Comparison of ENCODE assay signal across 34 cellular contexts in genomic region chr4:2155246-2155645, GRCh38.
"Had no signal": no experiment of that assay in that cellular context is flagged by ENCODE, and none has a peak within 500 bp of the region (broad histone marks: within the 10 kb centered on the region; RNA-seq: fewer than 3 reads in every experiment).

No MANE protein-coding gene starts in this region.

- DNase-seq: Karpas-422, MG63, MM.1S, MV-4-11, NCI-H1048, NCI-H1092, NCI-H1092 treated with DMSO at 0.1 percent for 48 hours, NCI-H1105, NCI-H1105 treated with DMSO at 0.1 percent for 48 hours, NCI-H1417, NCI-H1417 treated with DMSO at 0.1 percent for 48 hours, NCI-H1436, NCI-H1436 treated with DMSO at 0.1 percent for 48 hours, NCI-H146, NCI-H1694, NCI-H1694 treated with DMSO at 0.1 percent for 48 hours, NCI-H187, NCI-H187 treated with DMSO at 0.1 percent for 48 hours, NCI-H1930, NCI-H2029, NCI-H2029 treated with DMSO at 0.1 percent for 48 hours, NCI-H2081, NCI-H2081 treated with DMSO at 0.1 percent for 48 hours, NCI-H2107, NCI-H2171, NCI-H2171 treated with DMSO at 0.1 percent for 48 hours, NCI-H2227 treated with DMSO at 0.1 percent for 48 hours, NCI-H226, NCI-H345, NCI-H446, NCI-H446 treated with DMSO at 0.1 percent for 48 hours, NCI-H510A, NCI-H510A treated with DMSO at 0.1 percent for 48 hours had no signal

- H3K27ac ChIP-seq: KMS-11 had no signal

- H3K27me3 ChIP-seq: MG63 had no signal

- H3K4me3 ChIP-seq: MG63 had no signal

- H3K9ac ChIP-seq: KMS-11 had no signal

- H3K36me3 ChIP-seq: MG63 had no signal
